ENCODE assay signal across 1 cellular context in the genomic region with DNA sequence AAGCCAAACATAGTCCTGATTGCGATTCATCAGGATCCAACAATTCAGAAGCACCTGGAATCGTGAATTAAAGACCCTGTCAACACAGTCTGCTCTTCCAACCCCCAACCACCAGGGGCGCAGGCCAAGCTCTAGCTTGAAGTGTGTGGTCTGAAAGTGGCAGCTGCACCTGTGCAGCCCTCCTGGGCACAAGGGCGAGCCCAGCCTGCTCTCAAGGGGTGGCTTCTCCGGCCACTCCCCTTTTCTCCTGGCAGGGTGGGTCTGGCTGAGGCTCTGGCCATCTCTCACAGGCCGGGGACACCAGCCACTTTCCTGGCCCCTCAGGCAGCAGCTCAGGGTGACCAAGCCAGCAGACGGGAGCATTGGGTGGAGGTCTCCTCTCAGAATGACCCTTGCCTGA.
TF ChIP-seq lines count a peak whose summit lies in the region.

No MANE protein-coding gene starts in this region.

TF ChIP-seq in IMR-90, 13 proteins besides CTCF, POLR2A, EP300 and RAD21:
- no peak for TF ChIP-seq MXI1 (IDR thresholded peaks at IDR 0.05; ENCODE audit: borderline replicate concordance, low read depth, low read length)
- TF ChIP-seq, protein P1, sequence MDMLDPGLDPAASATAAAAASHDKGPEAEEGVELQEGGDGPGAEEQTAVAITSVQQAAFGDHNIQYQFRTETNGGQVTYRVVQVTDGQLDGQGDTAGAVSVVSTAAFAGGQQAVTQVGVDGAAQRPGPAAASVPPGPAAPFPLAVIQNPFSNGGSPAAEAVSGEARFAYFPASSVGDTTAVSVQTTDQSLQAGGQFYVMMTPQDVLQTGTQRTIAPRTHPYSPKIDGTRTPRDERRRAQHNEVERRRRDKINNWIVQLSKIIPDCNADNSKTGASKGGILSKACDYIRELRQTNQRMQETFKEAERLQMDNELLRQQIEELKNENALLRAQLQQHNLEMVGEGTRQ (IDR thresholded peaks at IDR 0.05; ENCODE audit: low read depth, low read length): no peak
- TF ChIP-seq CEBPB (IDR thresholded peaks at IDR 0.05; ENCODE audit: low read depth, low read length): no peak
- no peak for TF ChIP-seq MAZ (IDR thresholded peaks at IDR 0.05; ENCODE audit: borderline replicate concordance, low read depth, low read length)
- no peak for TF ChIP-seq FOS (IDR thresholded peaks at IDR 0.05; ENCODE audit: low read depth, low read length)
- TF ChIP-seq NFE2L2 (IDR thresholded peaks at IDR 0.05; ENCODE audit: low read depth, low read length): no peak
- TF ChIP-seq RFX5 (IDR thresholded peaks at IDR 0.05; ENCODE audit: low read depth, low read length): no peak
- no peak for TF ChIP-seq RCOR1 (IDR thresholded peaks at IDR 0.05; ENCODE audit: insufficient replicate concordance, low read length)
- no peak for TF ChIP-seq SMC3 (IDR thresholded peaks at IDR 0.05; ENCODE audit: low read depth, low read length)
- TF ChIP-seq, protein P2, sequence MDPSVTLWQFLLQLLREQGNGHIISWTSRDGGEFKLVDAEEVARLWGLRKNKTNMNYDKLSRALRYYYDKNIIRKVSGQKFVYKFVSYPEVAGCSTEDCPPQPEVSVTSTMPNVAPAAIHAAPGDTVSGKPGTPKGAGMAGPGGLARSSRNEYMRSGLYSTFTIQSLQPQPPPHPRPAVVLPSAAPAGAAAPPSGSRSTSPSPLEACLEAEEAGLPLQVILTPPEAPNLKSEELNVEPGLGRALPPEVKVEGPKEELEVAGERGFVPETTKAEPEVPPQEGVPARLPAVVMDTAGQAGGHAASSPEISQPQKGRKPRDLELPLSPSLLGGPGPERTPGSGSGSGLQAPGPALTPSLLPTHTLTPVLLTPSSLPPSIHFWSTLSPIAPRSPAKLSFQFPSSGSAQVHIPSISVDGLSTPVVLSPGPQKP (IDR thresholded peaks at IDR 0.05; ENCODE audit: borderline replicate concordance, low read depth, low read length): no peak
- TF ChIP-seq MAFK (IDR thresholded peaks at IDR 0.05; ENCODE audit: low read depth, low read length): no peak
